ENCODE assay signal across 1 cellular context in genomic region chr6:105402090-105402980, GRCh38.
TF ChIP-seq lines count a peak whose summit lies in the region.

No MANE protein-coding gene starts in this region.

TF ChIP-seq in HEK293, 187 proteins besides CTCF, POLR2A, EP300 and RAD21 (continued from another document):
- TF ChIP-seq PRDM2 (tag by site-specific recombination; IDR thresholded peaks at IDR 0.05; ENCODE audit: borderline replicate concordance): no peak
- TF ChIP-seq ZNF292 (tag by site-specific recombination; IDR thresholded peaks at IDR 0.05; ENCODE audit: borderline replicate concordance, low read depth): no peak
- no peak for TF ChIP-seq ZNF140 (tag by site-specific recombination; IDR thresholded peaks at IDR 0.05)
- no peak for TF ChIP-seq ZNF341 (tag by site-specific recombination; IDR thresholded peaks at IDR 0.05; ENCODE audit: low read depth)
- no peak for TF ChIP-seq ELK4 (IDR thresholded peaks at IDR 0.05; ENCODE audit: borderline replicate concordance, low read depth, low read length)
- TF ChIP-seq OVOL3 (tag by site-specific recombination; IDR thresholded peaks at IDR 0.05): no peak
- TF ChIP-seq GFI1B (tag by site-specific recombination; IDR thresholded peaks at IDR 0.05): no peak
- TF ChIP-seq ZNF513 (tag by site-specific recombination; IDR thresholded peaks at IDR 0.05): no peak
- no peak for TF ChIP-seq TCF7L2 (IDR thresholded peaks at IDR 0.05; ENCODE audit: borderline replicate concordance, low read depth, low read length)
- TF ChIP-seq ZNF114 (tag by site-specific recombination; IDR thresholded peaks at IDR 0.05): no peak
- TF ChIP-seq ZNF23 (tag by site-specific recombination; IDR thresholded peaks at IDR 0.05; ENCODE audit: borderline replicate concordance): no peak
